ENCODE assay signal across 8 cellular contexts in the genomic region with DNA sequence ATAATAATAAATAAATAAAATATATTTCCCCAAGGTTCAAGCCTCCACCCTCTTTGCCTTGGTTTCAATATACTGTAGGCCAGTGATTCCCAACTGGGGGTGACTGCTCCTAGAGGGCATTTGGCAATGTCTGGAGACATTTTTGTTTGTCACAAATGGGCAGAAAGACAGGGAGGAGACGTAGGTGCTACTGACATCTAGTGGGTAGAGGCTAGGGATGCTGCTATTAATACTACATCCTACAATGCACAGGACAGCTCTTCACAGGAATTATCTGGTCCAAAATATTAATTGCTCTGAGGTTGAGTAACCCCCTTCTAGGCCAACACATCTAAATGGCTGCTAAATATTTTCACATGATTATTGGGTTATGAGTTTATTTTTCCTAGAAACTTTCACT. TPM values are rescaled to one million over a fixed set of nuclear protein-coding genes. Genes with fewer than 3 reads are reported as not detected.
DNase-seq lines count a peak whose midpoint lies in the region; ATAC-seq and TF ChIP-seq lines count a peak whose summit lies in the region.

No MANE protein-coding gene starts in this region.

- H3K9me3 ChIP-seq in gastrocnemius medialis = no peaks in the 10 kb centered on the region

- H3K4me3 ChIP-seq in WI38 (ENCODE audit: low read depth, low read length) (no peak overlapping the region), gastrocnemius medialis (no peak overlapping the region)

- peak; percentile 24; the same call in 1 of the 2 replicates for TF ChIP-seq CTCF in WI38 (IDR thresholded peaks at IDR 0.05; ENCODE audit: low read depth, low read length)
- no peak for TF ChIP-seq CTCF in gastrocnemius medialis (IDR thresholded peaks at IDR 0.05 in 4 of 5, conservative IDR thresholded peaks at IDR 0.05 in 1 of 5)

- intact Hi-C loops in gastrocnemius medialis (cut with DNase I; ENCODE audit: low total_unique reads) = no loop called here

- ATAC-seq in gastrocnemius medialis (no peak), HG02763 (IDR thresholded peaks at IDR 0.05; ENCODE audit: unreplicated experiment) (no peak), GM19463 (IDR thresholded peaks at IDR 0.05; ENCODE audit: unreplicated experiment) (no peak)

- no peak for TF ChIP-seq POLR2A in gastrocnemius medialis (IDR thresholded peaks at IDR 0.05)

- H3K27ac ChIP-seq in gastrocnemius medialis = no peak overlapping the region

- DNase-seq in NCI-H748 (lab: John Stamatoyannopoulos, UW; ENCODE audit: unreplicated experiment) (peak; percentile 47), NCI-H748 treated with DMSO at 0.1 percent for 48 hours (lab: John Stamatoyannopoulos, UW) (no peak), NCI-H1436 treated with DMSO at 0.1 percent for 48 hours (lab: John Stamatoyannopoulos, UW) (peak; percentile 12), myocyte (ENCODE audit: low read depth) (peak; percentile 48), gastrocnemius medialis (no peak)

- in situ Hi-C loops in gastrocnemius medialis (cut with MboI; ENCODE audit: low sequenced_read_pairs in 4 of 4) = loop anchor here in 2 of 4 donors (10.0 to 25.0 kb wide), 2 partner anchors 63 to 201 kb away; partner anchors contain the start of genes DCTPP1 (in 1 of the 2), SEPHS2 (in 1 of the 2) and ZNF688 (in 1 of the 2)

- H3K36me3 ChIP-seq in gastrocnemius medialis = no peaks in the 10 kb centered on the region

- H3K4me1 ChIP-seq in gastrocnemius medialis = peaks cover 9 to 16% of the 10 kb centered on the region in 2 donors

- H3K27me3 ChIP-seq in gastrocnemius medialis = no peaks in the 10 kb centered on the region

RNA-seq across cellular contexts. Expression of gene PRR14, which starts 12.8 kb away (rescaled TPM):
- total RNA-seq in myocyte (13.0 and 13.7 TPM in 2 replicates), gastrocnemius medialis (10 to 100 TPM in 3 of 4 donors, 1 to 10 TPM in 1; 8.8 to 28.4 (median 17.8) TPM)
- polyA plus RNA-seq in myocyte (2012) = 22.5 TPM

RNA-seq across cellular contexts. Expression of gene FBRS, which starts 20.3 kb away (rescaled TPM):
- total RNA-seq in myocyte (24.6 and 25.1 TPM in 2 replicates), gastrocnemius medialis (10 to 100 TPM; 22.0 to 34.8 (median 28.0) TPM)
- 36.8 TPM for polyA plus RNA-seq in myocyte (2012)

RNA-seq across cellular contexts. Expression of gene ZNF689, which starts 27.8 kb away (rescaled TPM):
- total RNA-seq in myocyte (7.8 and 9.2 TPM in 2 replicates), gastrocnemius medialis (1 to 10 TPM; 2.9 to 6.3 (median 6.1) TPM)
- polyA plus RNA-seq in myocyte (2012) = 5.7 TPM

RNA-seq across cellular contexts. Expression of gene ZNF785, which starts 52.5 kb away (rescaled TPM):
- total RNA-seq in myocyte = 8.0 and 8.7 TPM in 2 replicates
- polyA plus RNA-seq in myocyte (2012) = 7.5 TPM
- total RNA-seq in gastrocnemius medialis = 1 to 10 TPM in 2 of 4 donors, under 1 TPM in 2; 0.70 to 3.2 (median 1.0) TPM

Comparison
In these comparisons a context has a peak if more than half of its experiments do, and no peak if none do; other contexts are left out.
1. DNase-seq: peak in NCI-H748 (single experiment), NCI-H1436 treated with DMSO at 0.1 percent for 48 hours (single experiment) and myocyte (single experiment); none in NCI-H748 treated with DMSO at 0.1 percent for 48 hours (single experiment) and gastrocnemius medialis (0 of 2).